9 cellular contexts compared by ENCODE assay signal in the genomic region with DNA sequence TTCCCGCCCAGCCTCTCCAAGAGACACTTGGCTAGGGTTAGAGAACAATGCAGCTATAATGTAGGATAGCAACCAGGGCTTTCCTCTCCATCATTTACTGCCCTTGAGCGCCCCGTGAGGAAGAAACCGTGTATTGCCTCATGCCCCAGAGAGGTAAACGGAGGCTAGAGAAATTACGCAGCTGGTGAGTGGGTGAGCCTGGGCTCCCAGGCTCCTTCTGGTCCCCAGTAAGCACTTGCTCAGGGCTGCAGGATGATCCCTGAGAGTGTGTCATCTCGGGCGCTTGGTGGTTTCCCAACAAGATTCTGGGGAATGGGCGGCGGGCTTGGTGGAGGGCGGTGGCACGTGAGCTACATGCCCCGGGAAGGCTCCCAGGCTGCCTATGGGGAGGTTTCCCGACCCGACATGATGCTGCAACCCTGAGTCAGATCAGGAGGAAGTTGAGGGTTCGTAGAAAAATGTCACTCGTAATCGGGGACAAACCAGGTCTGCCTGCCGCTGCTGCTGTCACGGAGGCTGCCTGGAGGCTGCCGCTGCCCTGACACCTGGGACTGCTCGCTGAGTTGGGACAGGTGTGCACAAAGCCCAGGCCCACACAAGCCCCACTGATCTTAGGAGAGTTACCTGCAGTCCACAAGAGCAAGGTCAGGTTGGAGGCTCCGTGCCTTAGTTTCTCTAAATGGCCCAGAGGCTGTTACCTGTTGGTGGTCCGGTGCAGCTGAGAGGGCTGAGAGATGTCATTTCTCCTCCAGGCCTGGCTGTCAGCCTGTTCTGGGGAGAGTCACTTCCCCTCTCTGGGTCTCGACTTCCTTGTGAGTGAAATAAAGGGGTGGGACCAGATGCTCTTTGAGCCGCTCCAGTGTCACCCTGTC. TPM values are rescaled to one million over a fixed set of nuclear protein-coding genes. Genes with fewer than 3 reads are reported as not detected.
DNase-seq lines count a peak whose midpoint lies in the region; ATAC-seq and TF ChIP-seq lines count a peak whose summit lies in the region.
"Had no signal": no experiment of that assay in that cellular context is flagged by ENCODE, and none has a peak within 500 bp of the region (broad histone marks: within the 10 kb centered on the region; RNA-seq: fewer than 3 reads in every experiment).

A gene with protein sequence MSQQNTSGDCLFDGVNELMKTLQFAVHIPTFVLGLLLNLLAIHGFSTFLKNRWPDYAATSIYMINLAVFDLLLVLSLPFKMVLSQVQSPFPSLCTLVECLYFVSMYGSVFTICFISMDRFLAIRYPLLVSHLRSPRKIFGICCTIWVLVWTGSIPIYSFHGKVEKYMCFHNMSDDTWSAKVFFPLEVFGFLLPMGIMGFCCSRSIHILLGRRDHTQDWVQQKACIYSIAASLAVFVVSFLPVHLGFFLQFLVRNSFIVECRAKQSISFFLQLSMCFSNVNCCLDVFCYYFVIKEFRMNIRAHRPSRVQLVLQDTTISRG (minus strand): TSS at position 773 of the 872 bp plus-strand sequence. CDS start 14,280 bp downstream, outside the sequence.

- no peak for ATAC-seq in foreskin keratinocyte

- no peaks in the 10 kb centered on the region for H3K9me2 ChIP-seq in DOHH2 (replicated peaks; ENCODE audit: control insufficient read depth, low read length)

- POLR2A ChIA-PET in activated CD4-positive, alpha-beta memory T cell treated with anti-CD3 and anti-CD28 coated beads, Interleukin-2, amount 10 ng/mL, durations not matched to agents 7 days and 5 days (lab: Charles Lee), result interaction anchor here (0.7 to 5.6 kb wide), 15 partner anchors 12 to 61 kb away, joined by 3 to 69 read pairs (median 4); no protein-coding TSS in a partner anchor

- peak within 1 kb of the TSS; percentile 64 for H3K4me3 ChIP-seq in DOHH2 (ENCODE audit: low read length)

- H3K27ac ChIP-seq in DOHH2 (ENCODE audit: low read depth, low read length), result no peak within 1 kb of the TSS
- H3K27ac ChIP-seq in foreskin keratinocyte, result peak within 1 kb of the TSS; percentile 42
- H3K27ac ChIP-seq: heart right ventricle had no signal

- H3K9me3 ChIP-seq in DOHH2 (ENCODE audit: control insufficient read depth, insufficient read depth, low read length), result no peaks in the 10 kb centered on the region
- H3K9me3 ChIP-seq: heart right ventricle had no signal

- H3K27me3 ChIP-seq in DOHH2 (ENCODE audit: control insufficient read depth, low read length) (peaks cover 13% of the 10 kb centered on the region), foreskin keratinocyte (peaks cover 27% of the 10 kb centered on the region)

- peaks cover 20% of the 10 kb centered on the region for H3K27me3 Mint-ChIP-seq in activated CD4-positive, alpha-beta memory T cell treated with anti-CD3 and anti-CD28 coated beads, Interleukin-2, amount 10 ng/mL, durations not matched to agents 7 days and 5 days

- no peaks in the 10 kb centered on the region for H4K20me1 ChIP-seq in DOHH2 (ENCODE audit: control insufficient read depth, insufficient read depth, low read depth, low read length)

- H3K4me1 ChIP-seq in DOHH2 (ENCODE audit: control insufficient read depth, low read length) (peaks cover 20% of the 10 kb centered on the region), foreskin keratinocyte (peaks cover 6% of the 10 kb centered on the region)

- H3K79me2 ChIP-seq in DOHH2 (ENCODE audit: control insufficient read depth, low read length), result no peaks in the 10 kb centered on the region

- CTCF ChIA-PET in activated CD4-positive, alpha-beta memory T cell treated with anti-CD3 and anti-CD28 coated beads, Interleukin-2, amount 10 ng/mL, durations not matched to agents 7 days and 5 days (lab: Charles Lee), result interaction anchor here (0.8 to 6.0 kb wide), 23 partner anchors 11 to 527 kb away, joined by 3 to 127 read pairs (median 4); no protein-coding TSS in a partner anchor

- peak within 1 kb of the TSS; percentile 72 for H3K4me2 ChIP-seq in DOHH2 (ENCODE audit: low read length)

- peak; percentile 74 for TF ChIP-seq CTCF in DOHH2 (IDR thresholded peaks at IDR 0.05; ENCODE audit: low read depth, low read length, poor library complexity, severe bottlenecking)
- peak; percentile 85 for TF ChIP-seq CTCF in GM20000 (IDR thresholded peaks at IDR 0.05; ENCODE audit: extremely low read depth, missing control alignments)
- TF ChIP-seq CTCF in foreskin keratinocyte (conservative IDR thresholded peaks at IDR 0.05), result peak; percentile 19

- H3K9me3 Mint-ChIP-seq in activated CD4-positive, alpha-beta memory T cell treated with anti-CD3 and anti-CD28 coated beads, Interleukin-2, amount 10 ng/mL, durations not matched to agents 7 days and 5 days, result no peaks in the 10 kb centered on the region

- H3K27ac Mint-ChIP-seq in activated CD4-positive, alpha-beta memory T cell treated with anti-CD3 and anti-CD28 coated beads, Interleukin-2, amount 10 ng/mL, durations not matched to agents 7 days and 5 days, result peak within 1 kb of the TSS; percentile 81

- no peaks in the 10 kb centered on the region for H3K36me3 Mint-ChIP-seq in activated CD4-positive, alpha-beta memory T cell treated with anti-CD3 and anti-CD28 coated beads, Interleukin-2, amount 10 ng/mL, durations not matched to agents 7 days and 5 days (ENCODE audit: low read depth)

- H3F3A ChIP-seq in DOHH2 (ENCODE audit: control insufficient read depth, insufficient read depth), result no peaks in the 10 kb centered on the region

- H3K4me1 Mint-ChIP-seq in activated CD4-positive, alpha-beta memory T cell treated with anti-CD3 and anti-CD28 coated beads, Interleukin-2, amount 10 ng/mL, durations not matched to agents 7 days and 5 days, result peaks cover 60% of the 10 kb centered on the region

- DNase-seq in GM20000 (ENCODE audit: low spot score) (peak; percentile 74), HuH-7 (ENCODE audit: low spot score) (peak; percentile 73), foreskin keratinocyte (no peak), AG08396 (ENCODE audit: low spot score) (no peak), NCI-H524 (lab: John Stamatoyannopoulos, UW) (no peak)
- peak; percentile 68 for DNase-seq in activated CD4-positive, alpha-beta memory T cell treated with anti-CD3 and anti-CD28 coated beads, Interleukin-2, amount 10 ng/mL, durations not matched to agents 7 days and 5 days
- peak; percentile 32 for DNase-seq in stimulated activated CD8-positive, alpha-beta memory T cell treated with anti-CD3 and anti-CD28 coated beads, Interleukin-12 subunit alpha, Interleukin-12 subunit beta, amount 100 ng/mL, for 4 hours (ENCODE audit: low read depth)
- DNase-seq: heart right ventricle had no signal

- H3K36me3 ChIP-seq in DOHH2 (ENCODE audit: control insufficient read depth, low read length), result no peaks in the 10 kb centered on the region
- H3K36me3 ChIP-seq: heart right ventricle had no signal

- H3K4me3 Mint-ChIP-seq in activated CD4-positive, alpha-beta memory T cell treated with anti-CD3 and anti-CD28 coated beads, Interleukin-2, amount 10 ng/mL, durations not matched to agents 7 days and 5 days, result peak within 1 kb of the TSS; percentile 77

RNA-seq across cellular contexts. Expression of the gene that starts here (rescaled TPM):
- total RNA-seq in activated CD4-positive, alpha-beta memory T cell treated with anti-CD3 and anti-CD28 coated beads, Interleukin-2, amount 10 ng/mL, durations not matched to agents 7 days and 5 days, result 1 to 10 TPM; 7.3 to 7.4 TPM
- not detected in 2 replicates for total RNA-seq in foreskin keratinocyte
- not detected in 2 replicates for polyA plus RNA-seq in foreskin keratinocyte

Comparison
In these comparisons a context has a peak if more than half of its experiments do, and no peak if none do; other contexts are left out.
1. CTCF ChIP-seq: peak in every context shown above with its lines; median percentile 85 in GM20000; 74 in DOHH2; 19 in foreskin keratinocyte.
2. DNase-seq: peak in GM20000 (single experiment), HuH-7 (single experiment), activated CD4-positive, alpha-beta memory T cell treated with anti-CD3 and anti-CD28 coated beads, Interleukin-2, amount 10 ng/mL, durations not matched to agents 7 days and 5 days (single experiment) and stimulated activated CD8-positive, alpha-beta memory T cell treated with anti-CD3 and anti-CD28 coated beads, Interleukin-12 subunit alpha, Interleukin-12 subunit beta, amount 100 ng/mL, for 4 hours (single experiment); none in foreskin keratinocyte (0 of 2), AG08396 (single experiment) and NCI-H524 (0 of 2).